ENCODE assay signal across 1 cellular context in the genomic region with DNA sequence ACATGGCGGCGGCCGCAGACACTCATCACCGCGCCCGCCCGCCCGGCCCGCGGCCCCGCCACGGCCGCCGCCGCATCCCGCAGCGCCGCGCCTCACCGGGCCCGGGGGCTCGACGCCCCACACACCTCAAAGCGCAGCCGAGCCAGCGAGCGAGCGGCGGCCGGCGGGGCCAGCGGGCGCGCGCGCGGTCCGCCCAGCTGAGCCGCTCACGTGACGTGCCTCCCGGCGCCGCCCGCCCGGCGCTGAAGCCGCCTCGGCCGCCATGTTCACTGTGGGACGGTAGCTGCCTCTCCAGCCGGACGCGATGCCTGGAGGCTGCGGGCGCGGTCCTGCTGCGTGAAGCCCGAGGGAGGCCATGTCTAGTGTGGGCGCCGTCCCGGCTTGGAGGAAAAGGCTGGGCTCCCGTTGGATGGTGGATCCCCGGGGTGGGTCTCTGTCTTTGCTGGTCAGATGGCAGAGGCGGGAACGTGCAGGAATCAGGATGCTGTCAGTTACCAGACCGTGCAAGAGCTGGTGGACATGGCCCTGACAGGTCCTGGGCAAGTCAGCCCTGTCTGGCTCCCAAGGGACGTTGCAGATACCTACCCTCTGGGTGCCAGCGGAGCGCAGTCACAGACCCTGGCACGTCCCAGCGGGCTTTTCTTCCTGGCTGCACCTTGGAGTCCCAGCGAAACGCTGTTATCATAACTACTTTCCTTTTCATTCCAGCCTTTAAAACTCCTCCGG.
A peak's percentile ranks its signal among the peaks of the same experiment; 100 is the strongest.
TF ChIP-seq lines count a peak whose summit lies in the region.

USP31 (minus strand) TSS at position 186 of the 726 bp plus-strand sequence; CDS start at position 4, 182 bp downstream.

TF ChIP-seq in HEK293, 187 proteins besides CTCF, POLR2A, EP300 and RAD21 (continued from another document and continues in another):
- TF ChIP-seq ZNF660 (tag by site-specific recombination; IDR thresholded peaks at IDR 0.05): no peak; the same call in 1 of the 2 replicates
- TF ChIP-seq, protein P1, sequence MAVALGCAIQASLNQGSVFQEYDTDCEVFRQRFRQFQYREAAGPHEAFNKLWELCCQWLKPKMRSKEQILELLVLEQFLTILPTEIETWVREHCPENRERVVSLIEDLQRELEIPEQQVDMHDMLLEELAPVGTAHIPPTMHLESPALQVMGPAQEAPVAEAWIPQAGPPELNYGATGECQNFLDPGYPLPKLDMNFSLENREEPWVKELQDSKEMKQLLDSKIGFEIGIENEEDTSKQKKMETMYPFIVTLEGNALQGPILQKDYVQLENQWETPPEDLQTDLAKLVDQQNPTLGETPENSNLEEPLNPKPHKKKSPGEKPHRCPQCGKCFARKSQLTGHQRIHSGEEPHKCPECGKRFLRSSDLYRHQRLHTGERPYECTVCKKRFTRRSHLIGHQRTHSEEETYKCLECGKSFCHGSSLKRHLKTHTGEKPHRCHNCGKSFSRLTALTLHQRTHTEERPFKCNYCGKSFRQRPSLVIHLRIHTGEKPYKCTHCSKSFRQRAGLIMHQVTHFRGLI (tag by site-specific recombination; IDR thresholded peaks at IDR 0.05): peak; percentile 87
- TF ChIP-seq ZNF645 (tag by site-specific recombination; IDR thresholded peaks at IDR 0.05): no peak
- TF ChIP-seq ZNF561 (tag by site-specific recombination; IDR thresholded peaks at IDR 0.05; ENCODE audit: borderline replicate concordance): peak; percentile 100
- no peak for TF ChIP-seq ZNF133 (tag by site-specific recombination; IDR thresholded peaks at IDR 0.05)
- TF ChIP-seq ZNF292 (tag by site-specific recombination; IDR thresholded peaks at IDR 0.05; ENCODE audit: borderline replicate concordance, low read depth): no peak
- no peak for TF ChIP-seq ZFP37 (tag by site-specific recombination; IDR thresholded peaks at IDR 0.05)
- TF ChIP-seq RBAK (tag by site-specific recombination; IDR thresholded peaks at IDR 0.05): no peak
- no peak for TF ChIP-seq ZNF223 (tag by site-specific recombination; IDR thresholded peaks at IDR 0.05)
- peak; percentile 100 for TF ChIP-seq YY2 (tag by site-specific recombination; IDR thresholded peaks at IDR 0.05)
- no peak for TF ChIP-seq ZNF670 (tag by site-specific recombination; IDR thresholded peaks at IDR 0.05; ENCODE audit: low read depth)
- TF ChIP-seq ZNF169 (tag by site-specific recombination; IDR thresholded peaks at IDR 0.05): no peak
- no peak for TF ChIP-seq ZNF658 (tag by site-specific recombination; IDR thresholded peaks at IDR 0.05)
- TF ChIP-seq ZNF175 (tag by site-specific recombination; IDR thresholded peaks at IDR 0.05): no peak
- TF ChIP-seq ZNF501 (tag by site-specific recombination; IDR thresholded peaks at IDR 0.05): no peak; the same call in 1 of the 2 replicates
- TF ChIP-seq PRDM1 (tag by site-specific recombination; IDR thresholded peaks at IDR 0.05): no peak
- TF ChIP-seq ZNF837 (tag by site-specific recombination; IDR thresholded peaks at IDR 0.05): no peak
- TF ChIP-seq HOXD13 (CRISPR knock-in tag; IDR thresholded peaks at IDR 0.05; ENCODE audit: borderline replicate concordance): no peak
- TF ChIP-seq, protein P2, sequence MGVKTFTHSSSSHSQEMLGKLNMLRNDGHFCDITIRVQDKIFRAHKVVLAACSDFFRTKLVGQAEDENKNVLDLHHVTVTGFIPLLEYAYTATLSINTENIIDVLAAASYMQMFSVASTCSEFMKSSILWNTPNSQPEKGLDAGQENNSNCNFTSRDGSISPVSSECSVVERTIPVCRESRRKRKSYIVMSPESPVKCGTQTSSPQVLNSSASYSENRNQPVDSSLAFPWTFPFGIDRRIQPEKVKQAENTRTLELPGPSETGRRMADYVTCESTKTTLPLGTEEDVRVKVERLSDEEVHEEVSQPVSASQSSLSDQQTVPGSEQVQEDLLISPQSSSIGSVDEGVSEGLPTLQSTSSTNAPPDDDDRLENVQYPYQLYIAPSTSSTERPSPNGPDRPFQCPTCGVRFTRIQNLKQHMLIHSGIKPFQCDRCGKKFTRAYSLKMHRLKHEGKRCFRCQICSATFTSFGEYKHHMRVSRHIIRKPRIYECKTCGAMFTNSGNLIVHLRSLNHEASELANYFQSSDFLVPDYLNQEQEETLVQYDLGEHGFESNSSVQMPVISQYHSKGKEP (tag by site-specific recombination; IDR thresholded peaks at IDR 0.05): peak; percentile 77; the same call in 1 of the 2 replicates
- TF ChIP-seq ZNF138 (tag by site-specific recombination; IDR thresholded peaks at IDR 0.05; ENCODE audit: borderline replicate concordance): no peak
- TF ChIP-seq ZNF791 (tag by site-specific recombination; IDR thresholded peaks at IDR 0.05): no peak
- no peak for TF ChIP-seq TCF7L2 (IDR thresholded peaks at IDR 0.05; ENCODE audit: borderline replicate concordance, low read depth, low read length)
- TF ChIP-seq ZSCAN5A (tag by site-specific recombination; IDR thresholded peaks at IDR 0.05): no peak
- TF ChIP-seq ZBTB20 (tag by site-specific recombination; IDR thresholded peaks at IDR 0.05): peak; percentile 93
- 0 out of 2 replicates have a peak, but pooled peaks have one; percentile 50 for TF ChIP-seq ZSCAN18 (tag by site-specific recombination; IDR thresholded peaks at IDR 0.05)
- TF ChIP-seq KLF8 (tag by site-specific recombination; IDR thresholded peaks at IDR 0.05): peak; percentile 100
- no peak for TF ChIP-seq ZNF707 (tag by site-specific recombination; IDR thresholded peaks at IDR 0.05)
- 0 out of 2 replicates have a peak, but pooled peaks have one; percentile 1 for TF ChIP-seq ZNF37A (tag by site-specific recombination; IDR thresholded peaks at IDR 0.05)
- TF ChIP-seq, protein P3, sequence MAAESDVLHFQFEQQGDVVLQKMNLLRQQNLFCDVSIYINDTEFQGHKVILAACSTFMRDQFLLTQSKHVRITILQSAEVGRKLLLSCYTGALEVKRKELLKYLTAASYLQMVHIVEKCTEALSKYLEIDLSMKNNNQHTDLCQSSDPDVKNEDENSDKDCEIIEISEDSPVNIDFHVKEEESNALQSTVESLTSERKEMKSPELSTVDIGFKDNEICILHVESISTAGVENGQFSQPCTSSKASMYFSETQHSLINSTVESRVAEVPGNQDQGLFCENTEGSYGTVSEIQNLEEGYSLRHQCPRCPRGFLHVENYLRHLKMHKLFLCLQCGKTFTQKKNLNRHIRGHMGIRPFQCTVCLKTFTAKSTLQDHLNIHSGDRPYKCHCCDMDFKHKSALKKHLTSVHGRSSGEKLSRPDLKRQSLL (tag by site-specific recombination; IDR thresholded peaks at IDR 0.05): peak; percentile 59; the same call in 1 of the 2 replicates
- TF ChIP-seq BCL6B (tag by site-specific recombination; IDR thresholded peaks at IDR 0.05): no peak
- TF ChIP-seq, protein P4, sequence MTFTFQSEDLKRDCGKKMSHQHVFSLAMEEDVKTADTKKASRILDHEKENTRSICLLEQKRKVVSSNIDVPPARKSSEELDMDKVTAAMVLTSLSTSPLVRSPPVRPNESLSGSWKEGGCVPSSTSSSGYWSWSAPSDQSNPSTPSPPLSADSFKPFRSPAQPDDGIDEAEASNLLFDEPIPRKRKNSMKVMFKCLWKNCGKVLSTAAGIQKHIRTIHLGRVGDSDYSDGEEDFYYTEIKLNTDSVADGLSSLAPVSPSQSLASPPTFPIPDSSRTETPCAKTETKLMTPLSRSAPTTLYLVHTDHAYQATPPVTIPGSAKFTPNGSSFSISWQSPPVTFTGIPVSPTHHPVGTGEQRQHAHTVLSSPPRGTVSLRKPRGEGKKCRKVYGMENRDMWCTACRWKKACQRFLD (tag by site-specific recombination; IDR thresholded peaks at IDR 0.05): peak; percentile 96
- peak; percentile 98 for TF ChIP-seq KLF1 (tag by site-specific recombination; IDR thresholded peaks at IDR 0.05)
- TF ChIP-seq ZNF341 (tag by site-specific recombination; IDR thresholded peaks at IDR 0.05; ENCODE audit: low read depth): peak; percentile 85
- TF ChIP-seq, protein P5, sequence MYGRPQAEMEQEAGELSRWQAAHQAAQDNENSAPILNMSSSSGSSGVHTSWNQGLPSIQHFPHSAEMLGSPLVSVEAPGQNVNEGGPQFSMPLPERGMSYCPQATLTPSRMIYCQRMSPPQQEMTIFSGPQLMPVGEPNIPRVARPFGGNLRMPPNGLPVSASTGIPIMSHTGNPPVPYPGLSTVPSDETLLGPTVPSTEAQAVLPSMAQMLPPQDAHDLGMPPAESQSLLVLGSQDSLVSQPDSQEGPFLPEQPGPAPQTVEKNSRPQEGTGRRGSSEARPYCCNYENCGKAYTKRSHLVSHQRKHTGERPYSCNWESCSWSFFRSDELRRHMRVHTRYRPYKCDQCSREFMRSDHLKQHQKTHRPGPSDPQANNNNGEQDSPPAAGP (tag by site-specific recombination; IDR thresholded peaks at IDR 0.05): peak; percentile 75
- TF ChIP-seq ZNF214 (tag by site-specific recombination; IDR thresholded peaks at IDR 0.05; ENCODE audit: borderline replicate concordance): no peak
- TF ChIP-seq ZNF843 (tag by site-specific recombination; IDR thresholded peaks at IDR 0.05): peak; percentile 53; the same call in 1 of the 2 replicates
- no peak for TF ChIP-seq ZNF585B (tag by site-specific recombination; IDR thresholded peaks at IDR 0.05)
- no peak for TF ChIP-seq ZNF398 (tag by site-specific recombination; IDR thresholded peaks at IDR 0.05)
- TF ChIP-seq MYNN (tag by site-specific recombination; IDR thresholded peaks at IDR 0.05; ENCODE audit: borderline replicate concordance): no peak
- TF ChIP-seq ZNF23 (tag by site-specific recombination; IDR thresholded peaks at IDR 0.05; ENCODE audit: borderline replicate concordance): no peak
- peak; percentile 95 for TF ChIP-seq ZNF335 (tag by site-specific recombination; conservative IDR thresholded peaks at IDR 0.05)
- peak; percentile 68 for TF ChIP-seq ZNF600 (tag by site-specific recombination; IDR thresholded peaks at IDR 0.05)
- no peak for TF ChIP-seq ZNF654 (tag by site-specific recombination; IDR thresholded peaks at IDR 0.05; ENCODE audit: low read depth)
- TF ChIP-seq ZNF830 (tag by site-specific recombination; IDR thresholded peaks at IDR 0.05; ENCODE audit: low read depth): no peak
- no peak for TF ChIP-seq ZNF529 (tag by site-specific recombination; IDR thresholded peaks at IDR 0.05; ENCODE audit: insufficient replicate concordance)
- peak; percentile 45; the same call in 1 of the 2 replicates for TF ChIP-seq ZNF2 (tag by site-specific recombination; IDR thresholded peaks at IDR 0.05)
- no peak for TF ChIP-seq ZNF350 (tag by site-specific recombination; IDR thresholded peaks at IDR 0.05)
- TF ChIP-seq SETDB1 (IDR thresholded peaks at IDR 0.05; ENCODE audit: insufficient read length, low read length): no peak
- peak; percentile 98 for TF ChIP-seq ZNF76 (tag by site-specific recombination; IDR thresholded peaks at IDR 0.05; ENCODE audit: borderline replicate concordance, low read depth)
- 0 out of 2 replicates have a peak, but pooled peaks have one; percentile 24 for TF ChIP-seq ZNF394 (tag by site-specific recombination; IDR thresholded peaks at IDR 0.05; ENCODE audit: borderline replicate concordance)
- no peak for TF ChIP-seq ZNF776 (tag by site-specific recombination; IDR thresholded peaks at IDR 0.05; ENCODE audit: borderline replicate concordance)
- no peak for TF ChIP-seq GLI2 (tag by site-specific recombination; IDR thresholded peaks at IDR 0.05; ENCODE audit: borderline replicate concordance, low read depth)
